In genomic region chr9:128947423-128948310, GRCh38 we compare ENCODE assay signal across 8 cellular contexts. TPM values are rescaled to one million over a fixed set of nuclear protein-coding genes. Genes with fewer than 3 reads are reported as not detected.
DNase-seq lines count a peak whose midpoint lies in the region; ATAC-seq, FAIRE-seq and TF ChIP-seq lines count a peak whose summit lies in the region.

Gene DOLK (minus strand): TSS chr9:128947603. CDS start chr9:128947303, 300 bp downstream.
Gene NUP188 (plus strand): TSS chr9:128947699. CDS start chr9:128947720, 21 bp downstream.

- H3K9me3 Mint-ChIP-seq in central memory CD8-positive, alpha-beta T cell = no peaks in the 10 kb centered on the region

- H2AFZ ChIP-seq in keratinocyte (ENCODE audit: control insufficient read depth, low read length) = peak within 1 kb of the TSS; percentile 99

- H3K4me3 ChIP-seq in keratinocyte (ENCODE audit: control insufficient read depth in 2 of 3, extremely low read depth in 1 of 3, insufficient read depth in 2 of 3, low read depth in 1 of 3, low read length in 3 of 3) = peak within 1 kb of the TSS; percentile 86 to 97 (median 95)

- peak within 1 kb of the TSS; percentile 96 for H3K9ac ChIP-seq in keratinocyte (ENCODE audit: control insufficient read depth, extremely low read depth, insufficient read depth, low read length)

- DNase-seq in AG09319 (ENCODE audit: extremely low read depth, low read depth) (peak; percentile 70), NCI-H446 (lab: John Stamatoyannopoulos, UW) (peak; percentile 43 to 87), keratinocyte (ENCODE audit: low read depth, low spot score) (no peak)
- peak; percentile 98 to 100 for DNase-seq in central memory CD8-positive, alpha-beta T cell (ENCODE audit: low spot score in 2 of 2)
- peak; percentile 98 to 99 (median 98) for DNase-seq in stimulated activated CD4-positive, alpha-beta T cell treated with anti-CD3 and anti-CD28 coated beads, Interleukin-12 subunit alpha, Interleukin-12 subunit beta, amount 100 ng/mL, for 48 hours (ENCODE audit: low read depth in 2 of 3, low spot score in 1 of 3)

- peak within 1 kb of the TSS; percentile 96 for H3K4me2 ChIP-seq in keratinocyte (ENCODE audit: control insufficient read depth, extremely low read depth, insufficient read depth, low read depth, low read length)

- peaks cover 38% of the 10 kb centered on the region for H3K36me3 Mint-ChIP-seq in central memory CD8-positive, alpha-beta T cell (ENCODE audit: insufficient read depth)

- no peaks in the 10 kb centered on the region for H4K20me1 ChIP-seq in keratinocyte (ENCODE audit: control insufficient read depth, extremely low read depth, insufficient read depth, low read length)

- no peaks in the 10 kb centered on the region for H3K9me1 ChIP-seq in keratinocyte (ENCODE audit: control insufficient read depth, extremely low read depth, insufficient read depth, low read length)

- TF ChIP-seq CTCF in AG09319 (IDR thresholded peaks at IDR 0.05; ENCODE audit: low read depth, low read length) = no peak
- TF ChIP-seq CTCF in keratinocyte (optimal IDR thresholded peaks at IDR 0.05 in 1 of 3, IDR thresholded peaks at IDR 0.05 in 1 of 3, conservative IDR thresholded peaks at IDR 0.05 in 1 of 3; ENCODE audit: extremely low read depth in 1 of 3, insufficient read depth in 2 of 3, low read length in 3 of 3) = peak in 1 of 3 experiments; percentile 0

- H3K27ac ChIP-seq in keratinocyte (ENCODE audit: control insufficient read depth, insufficient read depth, low read length) = peak within 1 kb of the TSS; percentile 93

- ATAC-seq in GM19023 (IDR thresholded peaks at IDR 0.05; ENCODE audit: unreplicated experiment) (peak; percentile 69), HG03196 (IDR thresholded peaks at IDR 0.05; ENCODE audit: unreplicated experiment) (peak; percentile 78)
- peak; percentile 81 to 83 for ATAC-seq in activated CD4-positive, CD25-positive, alpha-beta regulatory T cell treated with anti-CD3 and anti-CD28 coated beads, Interleukin-2, amount 50 U/mL, for 24 hours
- ATAC-seq in central memory CD8-positive, alpha-beta T cell (replicated peaks; ENCODE audit: extremely low read depth, poor library complexity, severe bottlenecking) = peak; percentile 90

- H3K27me3 ChIP-seq in keratinocyte (ENCODE audit: control insufficient read depth, extremely low read depth, insufficient read depth, low read length) = no peaks in the 10 kb centered on the region

- H3K27ac Mint-ChIP-seq in central memory CD8-positive, alpha-beta T cell (ENCODE audit: low read depth) = peak within 1 kb of the TSS; percentile 95

- FAIRE-seq in keratinocyte (lab: Jason Lieb, UNC) = no peak

- no peaks in the 10 kb centered on the region for H3K9me3 ChIP-seq in keratinocyte (ENCODE audit: control insufficient read depth, low read depth, low read length)

- peaks cover 30% of the 10 kb centered on the region for H3K4me1 Mint-ChIP-seq in central memory CD8-positive, alpha-beta T cell

- dilution Hi-C loops in keratinocyte (cut with MboI; ENCODE audit: extremely low pct_ligation_motif_present, low sequenced_read_pairs) = no loop called here

- peaks cover 9% of the 10 kb centered on the region for H3K4me1 ChIP-seq in keratinocyte (ENCODE audit: control insufficient read depth, extremely low read depth, insufficient read depth, low read length)

- H3K27me3 Mint-ChIP-seq in central memory CD8-positive, alpha-beta T cell = no peaks in the 10 kb centered on the region

- H3K36me3 ChIP-seq in keratinocyte (ENCODE audit: control insufficient read depth in 2 of 2, extremely low read depth in 1 of 2, insufficient read depth in 2 of 2, low read length in 2 of 2) = peaks cover 3 to 5% of the 10 kb centered on the region in 2 experiments

- H3K79me2 ChIP-seq in keratinocyte (ENCODE audit: control insufficient read depth, insufficient read depth, low read length) = peaks cover 32% of the 10 kb centered on the region

- H3K4me3 Mint-ChIP-seq in central memory CD8-positive, alpha-beta T cell = peak within 1 kb of the TSS; percentile 100

RNA-seq across cellular contexts. Expression of gene DOLK, which starts in this region (rescaled TPM):
- 21.8 to 33.5 TPM (median 27.1 TPM) in 3 replicates for polyA plus RNA-seq in keratinocyte
- 3.1 TPM for polyA plus RNA-seq in keratinocyte (2011; ENCODE audit: low read depth)
- polyA plus RNA-seq in keratinocyte (2011; cell fraction: cytosol; rRNA removed) = 12.1 and 12.4 TPM in 2 replicates
- 38.8 and 40.3 TPM in 2 replicates for polyA plus RNA-seq in keratinocyte (2011; cell fraction: nucleus; rRNA removed)
- 13.1 and 23.2 TPM in 2 replicates for polyA plus RNA-seq in keratinocyte (2012; ENCODE audit: low replicate concordance)
- 40.4 to 52.8 TPM (median 50.8 TPM) in 3 replicates for polyA minus RNA-seq in keratinocyte
- 24.6 TPM for polyA minus RNA-seq in keratinocyte (2011; cell fraction: cytosol; rRNA and poly(A)+ RNA removed)
- polyA minus RNA-seq in keratinocyte (2011; cell fraction: nucleus; rRNA and poly(A)+ RNA removed) = 30.9 and 33.5 TPM in 2 replicates

RNA-seq across cellular contexts. Expression of gene NUP188, which starts in this region (rescaled TPM):
- polyA plus RNA-seq in keratinocyte = 25.6 to 56.3 TPM (median 31.1 TPM) in 3 replicates
- polyA plus RNA-seq in keratinocyte (2011; ENCODE audit: low read depth) = 19.4 TPM
- 26.2 and 29.1 TPM in 2 replicates for polyA plus RNA-seq in keratinocyte (2011; cell fraction: cytosol; rRNA removed)
- 67.0 and 73.7 TPM in 2 replicates for polyA plus RNA-seq in keratinocyte (2011; cell fraction: nucleus; rRNA removed)
- 15.6 and 37.3 TPM in 2 replicates for polyA plus RNA-seq in keratinocyte (2012; ENCODE audit: low replicate concordance)
- 92.5 to 239 TPM (median 127 TPM) in 3 replicates for polyA minus RNA-seq in keratinocyte
- polyA minus RNA-seq in keratinocyte (2011; cell fraction: cytosol; rRNA and poly(A)+ RNA removed) = 62.2 TPM
- polyA minus RNA-seq in keratinocyte (2011; cell fraction: nucleus; rRNA and poly(A)+ RNA removed) = 88.4 and 120 TPM in 2 replicates
